8 cellular contexts compared by ENCODE assay signal in the genomic region with DNA sequence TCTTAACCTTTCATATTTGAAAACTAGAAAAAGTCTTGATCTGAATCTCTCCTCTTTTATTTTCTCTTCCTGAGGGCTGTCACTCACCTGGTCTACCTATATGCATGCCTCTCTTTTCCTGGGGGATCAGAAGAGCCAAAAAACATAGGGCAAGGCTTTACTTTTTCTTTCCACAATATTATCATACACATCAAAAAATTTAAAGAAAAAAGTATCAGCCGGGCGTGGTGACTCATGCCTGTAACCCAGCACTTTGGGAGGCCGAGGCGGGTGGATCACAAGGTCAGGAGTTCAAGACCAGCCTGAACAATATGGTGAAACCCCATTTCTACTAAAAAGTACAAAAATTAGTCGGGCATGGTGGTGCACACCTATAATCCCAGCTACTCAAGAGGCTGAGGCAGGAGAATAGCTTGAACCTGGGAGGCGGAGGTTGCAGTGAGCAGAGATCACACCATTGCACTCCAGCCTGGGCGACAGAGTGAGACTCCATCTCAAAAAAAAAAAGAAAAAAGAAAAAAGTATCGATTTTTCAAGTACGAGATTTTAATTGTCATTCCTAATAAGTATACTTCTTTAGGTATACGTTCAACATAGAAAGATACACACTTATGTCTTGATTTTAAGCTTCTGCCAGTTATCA. TPM values are rescaled to one million over a fixed set of nuclear protein-coding genes. Genes with fewer than 3 reads are reported as not detected.
DNase-seq lines count a peak whose midpoint lies in the region; ATAC-seq and TF ChIP-seq lines count a peak whose summit lies in the region.
"Not testable (repeated sequence)": the region's sequence is repeated elsewhere in the genome, so short reads cannot be mapped to it uniquely, and the experiment has no call there.

No MANE protein-coding gene starts in this region.

- not testable (repeated sequence) for H3K14ac ChIP-seq in trophoblast cell (ENCODE audit: low read length)

- H3K4ac ChIP-seq in trophoblast cell (ENCODE audit: low read depth, low read length) = not testable (repeated sequence)

- H3K27ac ChIP-seq in CD4-positive, CD25-positive, alpha-beta regulatory T cell (ENCODE audit: insufficient read depth, low read length, poor library complexity, severe bottlenecking); trophoblast cell (ENCODE audit: low read depth, low read length): not testable (repeated sequence)
- H3K27ac ChIP-seq in lower lobe of right lung (peak overlapping the region; percentile 98), stomach smooth muscle (ENCODE audit: low read length) (peak overlapping the region; percentile 100)

- not testable (repeated sequence) for H3K36me3 Mint-ChIP-seq in CD4-positive, CD25-positive, alpha-beta regulatory T cell; activated CD4-positive, alpha-beta T cell treated with anti-CD3 and anti-CD28 coated beads, Interleukin-2, amount 10 ng/mL, durations not matched to agents 24 days and 14 days (ENCODE audit: low read depth)

- not testable (repeated sequence) for H3K36me3 ChIP-seq in CD4-positive, CD25-positive, alpha-beta regulatory T cell (ENCODE audit: control insufficient read depth, insufficient read depth, low read length); adipocyte (ENCODE audit: control insufficient read depth, insufficient read depth, low read length, severe bottlenecking); lower lobe of right lung; trophoblast cell (ENCODE audit: control insufficient read depth in 1 of 2, insufficient read depth in 2 of 2, low read length in 2 of 2); stomach smooth muscle (ENCODE audit: control insufficient read depth in 2 of 2, insufficient read depth in 2 of 2, low read length in 2 of 2)

- peaks cover 15% of the 10 kb centered on the region for H3K79me1 ChIP-seq in trophoblast cell (ENCODE audit: low read length)

- H3K27ac Mint-ChIP-seq in CD4-positive, CD25-positive, alpha-beta regulatory T cell = peak overlapping the region; percentile 6 to 97 (median 48)
- peak overlapping the region; percentile 98 for H3K27ac Mint-ChIP-seq in activated CD4-positive, alpha-beta T cell treated with anti-CD3 and anti-CD28 coated beads, Interleukin-2, amount 10 ng/mL, durations not matched to agents 24 days and 14 days

- not testable (repeated sequence) for H3K9me3 ChIP-seq in CD4-positive, CD25-positive, alpha-beta regulatory T cell (ENCODE audit: control insufficient read depth in 2 of 2, low read length in 2 of 2); adipocyte (ENCODE audit: control insufficient read depth, low read length); lower lobe of right lung; trophoblast cell (ENCODE audit: insufficient read depth, low read depth, low read length); stomach smooth muscle (ENCODE audit: control insufficient read depth in 2 of 2, low read length in 2 of 2)

- no CpG with 5 or more reads among the region's 10 CpGs for WGBS in trophoblast cell (ENCODE audit: extremely low coverage, insufficient coverage, insufficient read length)

- H3K4me2 ChIP-seq in trophoblast cell (ENCODE audit: low read length) = peak overlapping the region; percentile 70

- H4K8ac ChIP-seq in trophoblast cell (ENCODE audit: low read depth, low read length) = not testable (repeated sequence)

- not testable (repeated sequence) for H2AK5ac ChIP-seq in trophoblast cell (ENCODE audit: low read length)

- not testable (repeated sequence) for TF ChIP-seq POLR2A in erythroblast (IDR thresholded peaks at IDR 0.05; ENCODE audit: low read length)

- not testable (repeated sequence) for H2AFZ ChIP-seq in trophoblast cell (ENCODE audit: insufficient read depth, low read length, poor library complexity)

- intact Hi-C loops in activated CD4-positive, alpha-beta T cell treated with anti-CD3 and anti-CD28 coated beads, Interleukin-2, amount 10 ng/mL, durations not matched to agents 24 days and 14 days (cut with micrococcal nuclease) = loop anchor here (1.0 kb wide), 1 partner anchor 121 kb away; no protein-coding TSS in a partner anchor
- intact Hi-C loops in lower lobe of right lung (cut with DNase I) = not testable (repeated sequence)

- peak overlapping the region; percentile 69 for H4K91ac ChIP-seq in trophoblast cell (ENCODE audit: low read depth, low read length)

- not testable (repeated sequence) for H3K27me3 Mint-ChIP-seq in CD4-positive, CD25-positive, alpha-beta regulatory T cell; activated CD4-positive, alpha-beta T cell treated with anti-CD3 and anti-CD28 coated beads, Interleukin-2, amount 10 ng/mL, durations not matched to agents 24 days and 14 days

- H2BK120ac ChIP-seq in trophoblast cell (ENCODE audit: insufficient read depth, low read length, poor library complexity) = not testable (repeated sequence)

- peaks cover 32% of the 10 kb centered on the region for H3K4me1 ChIP-seq in CD4-positive, CD25-positive, alpha-beta regulatory T cell (ENCODE audit: control insufficient read depth, insufficient read depth, low read length, poor library complexity, severe bottlenecking)
- H3K4me1 ChIP-seq in adipocyte (ENCODE audit: control insufficient read depth, insufficient read depth, low read length) = peaks cover 32% of the 10 kb centered on the region
- peaks cover 41% of the 10 kb centered on the region for H3K4me1 ChIP-seq in lower lobe of right lung
- peaks cover 3 to 12% of the 10 kb centered on the region in 2 experiments for H3K4me1 ChIP-seq in trophoblast cell (ENCODE audit: control insufficient read depth in 1 of 2, insufficient read depth in 2 of 2, low read length in 2 of 2)
- H3K4me1 ChIP-seq in stomach smooth muscle (ENCODE audit: control insufficient read depth, insufficient read depth, low read length) = peaks cover 18% of the 10 kb centered on the region

- peaks cover 17% of the 10 kb centered on the region for H3K79me2 ChIP-seq in trophoblast cell (ENCODE audit: control insufficient read depth, insufficient read depth, low read length, poor library complexity)

- not testable (repeated sequence) for H2BK5ac ChIP-seq in trophoblast cell (ENCODE audit: low read depth, low read length, poor library complexity)

- not testable (repeated sequence) for H3K9me3 Mint-ChIP-seq in CD4-positive, CD25-positive, alpha-beta regulatory T cell; activated CD4-positive, alpha-beta T cell treated with anti-CD3 and anti-CD28 coated beads, Interleukin-2, amount 10 ng/mL, durations not matched to agents 24 days and 14 days

- DNase-seq in CD4-positive, CD25-positive, alpha-beta regulatory T cell; LNCaP clone FGC (ENCODE audit: low read depth); activated CD4-positive, alpha-beta T cell treated with anti-CD3 and anti-CD28 coated beads, Interleukin-2, amount 10 ng/mL, durations not matched to agents 24 days and 14 days; adipocyte (ENCODE audit: low read depth); lower lobe of right lung; trophoblast cell: not testable (repeated sequence)
- DNase-seq in erythroblast (lab: John Stamatoyannopoulos, UW) = peak; percentile 40 to 62

- not testable (repeated sequence) for H3K9ac ChIP-seq in adipocyte (ENCODE audit: low read length); trophoblast cell (ENCODE audit: low read length)
- H3K9ac ChIP-seq in stomach smooth muscle (ENCODE audit: low read length in 2 of 2) = peak overlapping the region in 1 of 2 donors; percentile 93

- not testable (repeated sequence) for H2BK12ac ChIP-seq in trophoblast cell (ENCODE audit: low read length)

- H3K4me3 Mint-ChIP-seq in CD4-positive, CD25-positive, alpha-beta regulatory T cell = peak overlapping the region; percentile 11 to 100 (median 80)
- H3K4me3 Mint-ChIP-seq in activated CD4-positive, alpha-beta T cell treated with anti-CD3 and anti-CD28 coated beads, Interleukin-2, amount 10 ng/mL, durations not matched to agents 24 days and 14 days = peak overlapping the region; percentile 12

- H3K4me3 ChIP-seq in CD4-positive, CD25-positive, alpha-beta regulatory T cell (ENCODE audit: low read depth, low read length); lower lobe of right lung; trophoblast cell (ENCODE audit: low read depth, low read length): not testable (repeated sequence)
- H3K4me3 ChIP-seq in LNCaP clone FGC (ENCODE audit: low read depth, low read length) = 0 out of 2 replicates have a peak overlapping the region, but pooled peaks have one; percentile 82
- peak overlapping the region; percentile 87 for H3K4me3 ChIP-seq in adipocyte (ENCODE audit: low read length)
- H3K4me3 ChIP-seq in stomach smooth muscle (ENCODE audit: low read length in 2 of 2) = peak overlapping the region in 1 of 2 donors; percentile 78

- not testable (repeated sequence) for TF ChIP-seq CTCF in LNCaP clone FGC (IDR thresholded peaks at IDR 0.05; ENCODE audit: control insufficient read depth, extremely low read depth, insufficient read depth); lower lobe of right lung (IDR thresholded peaks at IDR 0.05)

- ATAC-seq in CD4-positive, CD25-positive, alpha-beta regulatory T cell (ENCODE audit: low read depth in 2 of 2); lower lobe of right lung: not testable (repeated sequence)

- H3K4me1 Mint-ChIP-seq in CD4-positive, CD25-positive, alpha-beta regulatory T cell = peaks cover 25 to 39% (median 34%) of the 10 kb centered on the region in 4 donors
- H3K4me1 Mint-ChIP-seq in activated CD4-positive, alpha-beta T cell treated with anti-CD3 and anti-CD28 coated beads, Interleukin-2, amount 10 ng/mL, durations not matched to agents 24 days and 14 days = peaks cover 29% of the 10 kb centered on the region

- H3K27me3 ChIP-seq in CD4-positive, CD25-positive, alpha-beta regulatory T cell (ENCODE audit: control insufficient read depth, insufficient read depth, low read length); adipocyte (replicated peaks; ENCODE audit: control insufficient read depth, insufficient read depth, low read length); lower lobe of right lung (ENCODE audit: low read depth); trophoblast cell (ENCODE audit: insufficient read depth, low read length); stomach smooth muscle (ENCODE audit: control insufficient read depth in 1 of 2, insufficient read depth in 2 of 2, low read length in 2 of 2): not testable (repeated sequence)

- not testable (repeated sequence) for H3K23ac ChIP-seq in trophoblast cell (ENCODE audit: low read length)

- H4K12ac ChIP-seq in trophoblast cell (ENCODE audit: low read depth, low read length) = not testable (repeated sequence)

- H3K18ac ChIP-seq in trophoblast cell (ENCODE audit: low read length) = not testable (repeated sequence)

RNA-seq across cellular contexts. Expression of gene SPAG9, which starts 1.9 kb away (rescaled TPM):
- total RNA-seq in CD4-positive, CD25-positive, alpha-beta regulatory T cell = 98.4 TPM
- polyA plus RNA-seq in CD4-positive, CD25-positive, alpha-beta regulatory T cell = 1 to 10 TPM; 4.7 to 6.8 (median 5.8) TPM
- 47.5 and 47.7 TPM in 2 replicates for total RNA-seq in activated CD4-positive, alpha-beta T cell treated with anti-CD3 and anti-CD28 coated beads, Interleukin-2, amount 10 ng/mL, durations not matched to agents 24 days and 14 days
- total RNA-seq in lower lobe of right lung = 108 TPM
- 77.3 and 82.1 TPM in 2 replicates for polyA plus RNA-seq in trophoblast cell (2013)

RNA-seq across cellular contexts. Expression of gene NME1, which starts 30.8 kb away (rescaled TPM):
- total RNA-seq in CD4-positive, CD25-positive, alpha-beta regulatory T cell = 14.1 TPM
- polyA plus RNA-seq in CD4-positive, CD25-positive, alpha-beta regulatory T cell = 10 to 100 TPM; 46.3 to 72.3 (median 55.0) TPM
- 447 and 455 TPM in 2 replicates for total RNA-seq in activated CD4-positive, alpha-beta T cell treated with anti-CD3 and anti-CD28 coated beads, Interleukin-2, amount 10 ng/mL, durations not matched to agents 24 days and 14 days
- total RNA-seq in lower lobe of right lung = 24.0 TPM
- polyA plus RNA-seq in trophoblast cell (2013) = 98.3 and 105 TPM in 2 replicates

RNA-seq across cellular contexts. Expression of gene NME2, which starts 43.6 kb away (rescaled TPM):
- total RNA-seq in CD4-positive, CD25-positive, alpha-beta regulatory T cell = 167 TPM
- 100 to 1,000 TPM; 304 to 341 (median 328) TPM for polyA plus RNA-seq in CD4-positive, CD25-positive, alpha-beta regulatory T cell
- total RNA-seq in activated CD4-positive, alpha-beta T cell treated with anti-CD3 and anti-CD28 coated beads, Interleukin-2, amount 10 ng/mL, durations not matched to agents 24 days and 14 days = 752 and 795 TPM in 2 replicates
- 321 TPM for total RNA-seq in lower lobe of right lung
- 956 and 974 TPM in 2 replicates for polyA plus RNA-seq in trophoblast cell (2013)

Comparison
In these comparisons a context has a peak if more than half of its experiments do, and no peak if none do; other contexts are left out.
1. RNA of gene NME1, which starts 30.8 kb away (total RNA-seq): 447 to 455 TPM in activated CD4-positive, alpha-beta T cell treated with anti-CD3 and anti-CD28 coated beads, Interleukin-2, amount 10 ng/mL, durations not matched to agents 24 days and 14 days; 24.0 TPM in lower lobe of right lung (single experiment) and 14.1 TPM in CD4-positive, CD25-positive, alpha-beta regulatory T cell (single experiment); every median in the first group is over 10 times any median in the second.